Comparison of ENCODE assay signal across 1 cellular context in the genomic region with DNA sequence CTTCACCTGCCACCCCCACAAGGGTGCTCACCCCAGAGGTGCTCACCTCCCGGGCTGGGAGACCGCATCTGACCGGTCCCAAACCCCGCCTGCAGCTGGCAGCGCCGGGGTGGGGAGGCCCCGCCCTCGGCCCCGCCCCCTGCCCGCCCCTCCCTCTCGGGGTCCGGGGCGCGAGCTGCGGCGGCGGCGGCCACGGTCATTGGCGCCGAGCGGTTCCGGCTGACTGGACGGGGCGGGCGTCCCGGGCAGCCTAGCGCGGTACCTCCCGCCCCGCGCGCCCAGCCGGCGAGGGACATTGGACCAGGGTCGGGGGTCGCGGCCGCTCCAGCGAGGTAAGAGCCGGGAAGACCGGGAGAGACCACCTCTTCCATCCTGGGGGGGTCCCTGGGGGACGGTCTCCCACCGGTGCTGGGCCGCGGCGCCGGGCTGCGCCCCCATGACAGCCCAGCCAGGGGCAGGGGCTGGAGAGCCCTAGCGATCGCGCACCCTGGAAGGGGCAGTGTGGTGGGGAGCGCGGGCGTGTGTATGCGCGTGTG.
A peak's percentile ranks its signal among the peaks of the same experiment; 100 is the strongest.
TF ChIP-seq lines count a peak whose summit lies in the region.

A gene with protein sequence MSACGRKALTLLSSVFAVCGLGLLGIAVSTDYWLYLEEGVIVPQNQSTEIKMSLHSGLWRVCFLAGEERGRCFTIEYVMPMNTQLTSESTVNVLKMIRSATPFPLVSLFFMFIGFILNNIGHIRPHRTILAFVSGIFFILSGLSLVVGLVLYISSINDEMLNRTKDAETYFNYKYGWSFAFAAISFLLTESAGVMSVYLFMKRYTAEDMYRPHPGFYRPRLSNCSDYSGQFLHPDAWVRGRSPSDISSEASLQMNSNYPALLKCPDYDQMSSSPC (plus strand): TSS at position 199 of the 536 bp plus-strand sequence. CDS start 42,216 bp downstream, outside the sequence.

TF ChIP-seq in H1, 55 proteins besides CTCF, POLR2A, EP300 and RAD21:
- TF ChIP-seq HDAC2 (IDR thresholded peaks at IDR 0.05; ENCODE audit: borderline replicate concordance in 1 of 2, low read depth in 2 of 2, low read length in 2 of 2) (no peak), SUZ12 (IDR thresholded peaks at IDR 0.05; ENCODE audit: low read length) (no peak), ASH2L (IDR thresholded peaks at IDR 0.05; ENCODE audit: low read length) (peak; percentile 31), SP4 (IDR thresholded peaks at IDR 0.05; ENCODE audit: low read length) (no peak), RFX5 (IDR thresholded peaks at IDR 0.05; ENCODE audit: borderline replicate concordance, low read depth, low read length) (no peak), JUND (IDR thresholded peaks at IDR 0.05; ENCODE audit: low read length) (no peak), CBX5 (IDR thresholded peaks at IDR 0.05; ENCODE audit: low read depth, low read length) (no peak), TCF12 (IDR thresholded peaks at IDR 0.05; ENCODE audit: low read depth, low read length) (no peak), TAF1 (IDR thresholded peaks at IDR 0.05; ENCODE audit: low read depth, low read length) (peak; percentile 52; the same call in 1 of the 2 replicates), PHF8 (conservative IDR thresholded peaks at IDR 0.05; ENCODE audit: low read depth, low read length) (0 out of 2 replicates have a peak, but pooled peaks have one; percentile 24), GTF2F1 (IDR thresholded peaks at IDR 0.05; ENCODE audit: borderline replicate concordance, low read depth, low read length) (no peak), KDM4A (IDR thresholded peaks at IDR 0.05; ENCODE audit: low read depth, low read length, severe bottlenecking) (peak; percentile 81), SRF (IDR thresholded peaks at IDR 0.05; ENCODE audit: low read depth, low read length) (no peak), RBBP5 (IDR thresholded peaks at IDR 0.05; ENCODE audit: borderline replicate concordance, low read depth, low read length) (no peak), POU5F1 (IDR thresholded peaks at IDR 0.05; ENCODE audit: low read depth, low read length) (no peak), BRCA1 (IDR thresholded peaks at IDR 0.05; ENCODE audit: low read depth, low read length) (no peak), SAP30 (IDR thresholded peaks at IDR 0.05; ENCODE audit: insufficient read depth, insufficient replicate concordance, low read length) (no peak), SP2 (IDR thresholded peaks at IDR 0.05; ENCODE audit: low read length) (no peak), ZNF274 (IDR thresholded peaks at IDR 0.05; ENCODE audit: borderline replicate concordance, extremely low read depth, low read length) (no peak), SP1 (IDR thresholded peaks at IDR 0.05; ENCODE audit: low read depth, low read length) (no peak)
- TF ChIP-seq, protein P1, sequence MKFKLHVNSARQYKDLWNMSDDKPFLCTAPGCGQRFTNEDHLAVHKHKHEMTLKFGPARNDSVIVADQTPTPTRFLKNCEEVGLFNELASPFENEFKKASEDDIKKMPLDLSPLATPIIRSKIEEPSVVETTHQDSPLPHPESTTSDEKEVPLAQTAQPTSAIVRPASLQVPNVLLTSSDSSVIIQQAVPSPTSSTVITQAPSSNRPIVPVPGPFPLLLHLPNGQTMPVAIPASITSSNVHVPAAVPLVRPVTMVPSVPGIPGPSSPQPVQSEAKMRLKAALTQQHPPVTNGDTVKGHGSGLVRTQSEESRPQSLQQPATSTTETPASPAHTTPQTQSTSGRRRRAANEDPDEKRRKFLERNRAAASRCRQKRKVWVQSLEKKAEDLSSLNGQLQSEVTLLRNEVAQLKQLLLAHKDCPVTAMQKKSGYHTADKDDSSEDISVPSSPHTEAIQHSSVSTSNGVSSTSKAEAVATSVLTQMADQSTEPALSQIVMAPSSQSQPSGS (IDR thresholded peaks at IDR 0.05; ENCODE audit: low read length) = no peak
- TF ChIP-seq, protein P2, sequence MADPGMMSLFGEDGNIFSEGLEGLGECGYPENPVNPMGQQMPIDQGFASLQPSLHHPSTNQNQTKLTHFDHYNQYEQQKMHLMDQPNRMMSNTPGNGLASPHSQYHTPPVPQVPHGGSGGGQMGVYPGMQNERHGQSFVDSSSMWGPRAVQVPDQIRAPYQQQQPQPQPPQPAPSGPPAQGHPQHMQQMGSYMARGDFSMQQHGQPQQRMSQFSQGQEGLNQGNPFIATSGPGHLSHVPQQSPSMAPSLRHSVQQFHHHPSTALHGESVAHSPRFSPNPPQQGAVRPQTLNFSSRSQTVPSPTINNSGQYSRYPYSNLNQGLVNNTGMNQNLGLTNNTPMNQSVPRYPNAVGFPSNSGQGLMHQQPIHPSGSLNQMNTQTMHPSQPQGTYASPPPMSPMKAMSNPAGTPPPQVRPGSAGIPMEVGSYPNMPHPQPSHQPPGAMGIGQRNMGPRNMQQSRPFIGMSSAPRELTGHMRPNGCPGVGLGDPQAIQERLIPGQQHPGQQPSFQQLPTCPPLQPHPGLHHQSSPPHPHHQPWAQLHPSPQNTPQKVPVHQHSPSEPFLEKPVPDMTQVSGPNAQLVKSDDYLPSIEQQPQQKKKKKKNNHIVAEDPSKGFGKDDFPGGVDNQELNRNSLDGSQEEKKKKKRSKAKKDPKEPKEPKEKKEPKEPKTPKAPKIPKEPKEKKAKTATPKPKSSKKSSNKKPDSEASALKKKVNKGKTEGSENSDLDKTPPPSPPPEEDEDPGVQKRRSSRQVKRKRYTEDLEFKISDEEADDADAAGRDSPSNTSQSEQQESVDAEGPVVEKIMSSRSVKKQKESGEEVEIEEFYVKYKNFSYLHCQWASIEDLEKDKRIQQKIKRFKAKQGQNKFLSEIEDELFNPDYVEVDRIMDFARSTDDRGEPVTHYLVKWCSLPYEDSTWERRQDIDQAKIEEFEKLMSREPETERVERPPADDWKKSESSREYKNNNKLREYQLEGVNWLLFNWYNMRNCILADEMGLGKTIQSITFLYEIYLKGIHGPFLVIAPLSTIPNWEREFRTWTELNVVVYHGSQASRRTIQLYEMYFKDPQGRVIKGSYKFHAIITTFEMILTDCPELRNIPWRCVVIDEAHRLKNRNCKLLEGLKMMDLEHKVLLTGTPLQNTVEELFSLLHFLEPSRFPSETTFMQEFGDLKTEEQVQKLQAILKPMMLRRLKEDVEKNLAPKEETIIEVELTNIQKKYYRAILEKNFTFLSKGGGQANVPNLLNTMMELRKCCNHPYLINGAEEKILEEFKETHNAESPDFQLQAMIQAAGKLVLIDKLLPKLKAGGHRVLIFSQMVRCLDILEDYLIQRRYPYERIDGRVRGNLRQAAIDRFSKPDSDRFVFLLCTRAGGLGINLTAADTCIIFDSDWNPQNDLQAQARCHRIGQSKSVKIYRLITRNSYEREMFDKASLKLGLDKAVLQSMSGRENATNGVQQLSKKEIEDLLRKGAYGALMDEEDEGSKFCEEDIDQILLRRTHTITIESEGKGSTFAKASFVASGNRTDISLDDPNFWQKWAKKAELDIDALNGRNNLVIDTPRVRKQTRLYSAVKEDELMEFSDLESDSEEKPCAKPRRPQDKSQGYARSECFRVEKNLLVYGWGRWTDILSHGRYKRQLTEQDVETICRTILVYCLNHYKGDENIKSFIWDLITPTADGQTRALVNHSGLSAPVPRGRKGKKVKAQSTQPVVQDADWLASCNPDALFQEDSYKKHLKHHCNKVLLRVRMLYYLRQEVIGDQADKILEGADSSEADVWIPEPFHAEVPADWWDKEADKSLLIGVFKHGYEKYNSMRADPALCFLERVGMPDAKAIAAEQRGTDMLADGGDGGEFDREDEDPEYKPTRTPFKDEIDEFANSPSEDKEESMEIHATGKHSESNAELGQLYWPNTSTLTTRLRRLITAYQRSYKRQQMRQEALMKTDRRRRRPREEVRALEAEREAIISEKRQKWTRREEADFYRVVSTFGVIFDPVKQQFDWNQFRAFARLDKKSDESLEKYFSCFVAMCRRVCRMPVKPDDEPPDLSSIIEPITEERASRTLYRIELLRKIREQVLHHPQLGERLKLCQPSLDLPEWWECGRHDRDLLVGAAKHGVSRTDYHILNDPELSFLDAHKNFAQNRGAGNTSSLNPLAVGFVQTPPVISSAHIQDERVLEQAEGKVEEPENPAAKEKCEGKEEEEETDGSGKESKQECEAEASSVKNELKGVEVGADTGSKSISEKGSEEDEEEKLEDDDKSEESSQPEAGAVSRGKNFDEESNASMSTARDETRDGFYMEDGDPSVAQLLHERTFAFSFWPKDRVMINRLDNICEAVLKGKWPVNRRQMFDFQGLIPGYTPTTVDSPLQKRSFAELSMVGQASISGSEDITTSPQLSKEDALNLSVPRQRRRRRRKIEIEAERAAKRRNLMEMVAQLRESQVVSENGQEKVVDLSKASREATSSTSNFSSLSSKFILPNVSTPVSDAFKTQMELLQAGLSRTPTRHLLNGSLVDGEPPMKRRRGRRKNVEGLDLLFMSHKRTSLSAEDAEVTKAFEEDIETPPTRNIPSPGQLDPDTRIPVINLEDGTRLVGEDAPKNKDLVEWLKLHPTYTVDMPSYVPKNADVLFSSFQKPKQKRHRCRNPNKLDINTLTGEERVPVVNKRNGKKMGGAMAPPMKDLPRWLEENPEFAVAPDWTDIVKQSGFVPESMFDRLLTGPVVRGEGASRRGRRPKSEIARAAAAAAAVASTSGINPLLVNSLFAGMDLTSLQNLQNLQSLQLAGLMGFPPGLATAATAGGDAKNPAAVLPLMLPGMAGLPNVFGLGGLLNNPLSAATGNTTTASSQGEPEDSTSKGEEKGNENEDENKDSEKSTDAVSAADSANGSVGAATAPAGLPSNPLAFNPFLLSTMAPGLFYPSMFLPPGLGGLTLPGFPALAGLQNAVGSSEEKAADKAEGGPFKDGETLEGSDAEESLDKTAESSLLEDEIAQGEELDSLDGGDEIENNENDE (IDR thresholded peaks at IDR 0.05; ENCODE audit: insufficient replicate concordance, low read length) = no peak
